1 cellular context compared by ENCODE assay signal in genomic region chr14:76887196-76887595, GRCh38.
TF ChIP-seq lines count a peak whose summit lies in the region.

No MANE protein-coding gene starts in this region.

TF ChIP-seq in H1, 55 proteins besides CTCF, POLR2A, EP300 and RAD21 (continued from another document):
- no peak for TF ChIP-seq ASH2L (IDR thresholded peaks at IDR 0.05; ENCODE audit: low read length)
- no peak for TF ChIP-seq CHD2 (IDR thresholded peaks at IDR 0.05; ENCODE audit: low read length)
- no peak for TF ChIP-seq SP2 (IDR thresholded peaks at IDR 0.05; ENCODE audit: low read length)
- no peak for TF ChIP-seq SUZ12 (IDR thresholded peaks at IDR 0.05; ENCODE audit: low read length)
- no peak for TF ChIP-seq MAX (IDR thresholded peaks at IDR 0.05)
- no peak for TF ChIP-seq MAFK (IDR thresholded peaks at IDR 0.05; ENCODE audit: low read depth, low read length)
